2 cellular contexts compared by ENCODE assay signal in genomic region chrX:100410901-100411801, GRCh38.
TF ChIP-seq lines count a peak whose summit lies in the region.

No MANE protein-coding gene starts in this region.

TF ChIP-seq in endothelial cell of umbilical vein, 7 proteins besides CTCF, POLR2A, EP300 and RAD21 (continued from another document):
- TF ChIP-seq MAX (IDR thresholded peaks at IDR 0.05; ENCODE audit: insufficient read depth, insufficient read length), result no peak
- no peak for TF ChIP-seq EZH2 (IDR thresholded peaks at IDR 0.05; ENCODE audit: borderline replicate concordance, low read depth, low read length, severe bottlenecking)
TF ChIP-seq in endothelial cell of umbilical vein: peak in this region for 0.

TF ChIP-seq in neural cell, 6 proteins besides CTCF, POLR2A, EP300 and RAD21 (continued from another document):
- TF ChIP-seq REST (IDR thresholded peaks at IDR 0.05; ENCODE audit: borderline replicate concordance) (no peak), POLR2AphosphoS5 (IDR thresholded peaks at IDR 0.05) (no peak), MXI1 (conservative IDR thresholded peaks at IDR 0.05; ENCODE audit: poor library complexity, severe bottlenecking) (no peak)
TF ChIP-seq in neural cell: peak in this region for 0.
